In genomic region chr15:80404057-80404718, GRCh38 we compare ENCODE assay signal across 1 cellular context.
TF ChIP-seq lines count a peak whose summit lies in the region.

Gene ARNT2, plus strand, starts transcription at chr15:80404382. Its CDS starts 134 bp downstream, at chr15:80404516.

TF ChIP-seq in HEK293, 187 proteins besides CTCF, POLR2A, EP300 and RAD21 (continued from another document):
- TF ChIP-seq, protein P1, sequence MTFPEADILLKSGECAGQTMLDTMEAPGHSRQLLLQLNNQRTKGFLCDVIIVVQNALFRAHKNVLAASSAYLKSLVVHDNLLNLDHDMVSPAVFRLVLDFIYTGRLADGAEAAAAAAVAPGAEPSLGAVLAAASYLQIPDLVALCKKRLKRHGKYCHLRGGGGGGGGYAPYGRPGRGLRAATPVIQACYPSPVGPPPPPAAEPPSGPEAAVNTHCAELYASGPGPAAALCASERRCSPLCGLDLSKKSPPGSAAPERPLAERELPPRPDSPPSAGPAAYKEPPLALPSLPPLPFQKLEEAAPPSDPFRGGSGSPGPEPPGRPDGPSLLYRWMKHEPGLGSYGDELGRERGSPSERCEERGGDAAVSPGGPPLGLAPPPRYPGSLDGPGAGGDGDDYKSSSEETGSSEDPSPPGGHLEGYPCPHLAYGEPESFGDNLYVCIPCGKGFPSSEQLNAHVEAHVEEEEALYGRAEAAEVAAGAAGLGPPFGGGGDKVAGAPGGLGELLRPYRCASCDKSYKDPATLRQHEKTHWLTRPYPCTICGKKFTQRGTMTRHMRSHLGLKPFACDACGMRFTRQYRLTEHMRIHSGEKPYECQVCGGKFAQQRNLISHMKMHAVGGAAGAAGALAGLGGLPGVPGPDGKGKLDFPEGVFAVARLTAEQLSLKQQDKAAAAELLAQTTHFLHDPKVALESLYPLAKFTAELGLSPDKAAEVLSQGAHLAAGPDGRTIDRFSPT (tag by site-specific recombination; IDR thresholded peaks at IDR 0.05), result no peak
- TF ChIP-seq PATZ1 (tag by site-specific recombination; IDR thresholded peaks at IDR 0.05) (peak; percentile 6; the same call in 1 of the 2 replicates), ZNF391 (tag by site-specific recombination; IDR thresholded peaks at IDR 0.05; ENCODE audit: borderline replicate concordance, low read depth) (no peak), ZNF449 (tag by site-specific recombination; IDR thresholded peaks at IDR 0.05) (0 out of 2 replicates have a peak, but pooled peaks have one; percentile 11), ZBTB8A (tag by site-specific recombination; IDR thresholded peaks at IDR 0.05) (peak; percentile 7; the same call in 1 of the 2 replicates), ZNF707 (tag by site-specific recombination; IDR thresholded peaks at IDR 0.05) (no peak), ZNF558 (tag by site-specific recombination; IDR thresholded peaks at IDR 0.05) (no peak), ZNF530 (tag by site-specific recombination; IDR thresholded peaks at IDR 0.05; ENCODE audit: low read depth) (no peak), ZSCAN18 (tag by site-specific recombination; IDR thresholded peaks at IDR 0.05) (no peak), ZNF624 (tag by site-specific recombination; IDR thresholded peaks at IDR 0.05) (no peak), ZNF146 (tag by site-specific recombination; IDR thresholded peaks at IDR 0.05) (no peak), KLF7 (tag by site-specific recombination; IDR thresholded peaks at IDR 0.05; ENCODE audit: borderline replicate concordance) (no peak), ZNF274 (IDR thresholded peaks at IDR 0.05; ENCODE audit: low read length) (no peak), ZNF274 (tag by site-specific recombination; IDR thresholded peaks at IDR 0.05; ENCODE audit: borderline replicate concordance) (no peak), ZNF404 (tag by site-specific recombination; IDR thresholded peaks at IDR 0.05) (no peak), ZNF664 (tag by site-specific recombination; IDR thresholded peaks at IDR 0.05) (no peak), ZNF433 (tag by site-specific recombination; IDR thresholded peaks at IDR 0.05; ENCODE audit: low read depth) (no peak), ZNF660 (tag by site-specific recombination; IDR thresholded peaks at IDR 0.05) (0 out of 2 replicates have a peak, but pooled peaks have one; percentile 20), SP7 (tag by site-specific recombination; IDR thresholded peaks at IDR 0.05) (no peak), ZNF792 (tag by site-specific recombination; IDR thresholded peaks at IDR 0.05) (no peak), GLIS1 (tag by site-specific recombination; IDR thresholded peaks at IDR 0.05) (peak; percentile 50), ZNF23 (tag by site-specific recombination; IDR thresholded peaks at IDR 0.05; ENCODE audit: borderline replicate concordance) (no peak), PRDM1 (tag by site-specific recombination; IDR thresholded peaks at IDR 0.05) (no peak), ZNF350 (tag by site-specific recombination; IDR thresholded peaks at IDR 0.05) (no peak), RBAK (tag by site-specific recombination; IDR thresholded peaks at IDR 0.05) (no peak), ZNF629 (tag by site-specific recombination; IDR thresholded peaks at IDR 0.05) (no peak), ZNF654 (tag by site-specific recombination; IDR thresholded peaks at IDR 0.05; ENCODE audit: low read depth) (no peak), ZNF658 (tag by site-specific recombination; IDR thresholded peaks at IDR 0.05) (no peak), GFI1B (tag by site-specific recombination; IDR thresholded peaks at IDR 0.05) (no peak), ZNF561 (tag by site-specific recombination; IDR thresholded peaks at IDR 0.05; ENCODE audit: borderline replicate concordance) (peak; percentile 68; the same call in 1 of the 2 replicates), ZNF132 (tag by site-specific recombination; IDR thresholded peaks at IDR 0.05; ENCODE audit: borderline replicate concordance) (no peak), ZNF248 (tag by site-specific recombination; IDR thresholded peaks at IDR 0.05) (no peak), ZNF639 (tag by site-specific recombination; IDR thresholded peaks at IDR 0.05) (no peak), REST (tag by site-specific recombination; IDR thresholded peaks at IDR 0.05) (no peak)
- TF ChIP-seq, protein P2, sequence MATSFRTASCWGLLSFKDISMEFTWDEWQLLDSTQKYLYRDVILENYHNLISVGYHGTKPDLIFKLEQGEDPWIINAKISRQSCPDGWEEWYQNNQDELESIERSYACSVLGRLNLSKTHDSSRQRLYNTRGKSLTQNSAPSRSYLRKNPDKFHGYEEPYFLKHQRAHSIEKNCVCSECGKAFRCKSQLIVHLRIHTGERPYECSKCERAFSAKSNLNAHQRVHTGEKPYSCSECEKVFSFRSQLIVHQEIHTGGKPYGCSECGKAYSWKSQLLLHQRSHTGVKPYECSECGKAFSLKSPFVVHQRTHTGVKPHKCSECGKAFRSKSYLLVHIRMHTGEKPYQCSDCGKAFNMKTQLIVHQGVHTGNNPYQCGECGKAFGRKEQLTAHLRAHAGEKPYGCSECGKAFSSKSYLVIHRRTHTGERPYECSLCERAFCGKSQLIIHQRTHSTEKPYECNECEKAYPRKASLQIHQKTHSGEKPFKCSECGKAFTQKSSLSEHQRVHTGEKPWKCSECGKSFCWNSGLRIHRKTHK (tag by site-specific recombination; IDR thresholded peaks at IDR 0.05), result no peak
- TF ChIP-seq, protein P3, sequence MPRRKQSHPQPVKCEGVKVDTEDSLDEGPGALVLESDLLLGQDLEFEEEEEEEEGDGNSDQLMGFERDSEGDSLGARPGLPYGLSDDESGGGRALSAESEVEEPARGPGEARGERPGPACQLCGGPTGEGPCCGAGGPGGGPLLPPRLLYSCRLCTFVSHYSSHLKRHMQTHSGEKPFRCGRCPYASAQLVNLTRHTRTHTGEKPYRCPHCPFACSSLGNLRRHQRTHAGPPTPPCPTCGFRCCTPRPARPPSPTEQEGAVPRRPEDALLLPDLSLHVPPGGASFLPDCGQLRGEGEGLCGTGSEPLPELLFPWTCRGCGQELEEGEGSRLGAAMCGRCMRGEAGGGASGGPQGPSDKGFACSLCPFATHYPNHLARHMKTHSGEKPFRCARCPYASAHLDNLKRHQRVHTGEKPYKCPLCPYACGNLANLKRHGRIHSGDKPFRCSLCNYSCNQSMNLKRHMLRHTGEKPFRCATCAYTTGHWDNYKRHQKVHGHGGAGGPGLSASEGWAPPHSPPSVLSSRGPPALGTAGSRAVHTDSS (tag by site-specific recombination; IDR thresholded peaks at IDR 0.05), result peak; percentile 43; the same call in 1 of the 2 replicates
- TF ChIP-seq, protein P4, sequence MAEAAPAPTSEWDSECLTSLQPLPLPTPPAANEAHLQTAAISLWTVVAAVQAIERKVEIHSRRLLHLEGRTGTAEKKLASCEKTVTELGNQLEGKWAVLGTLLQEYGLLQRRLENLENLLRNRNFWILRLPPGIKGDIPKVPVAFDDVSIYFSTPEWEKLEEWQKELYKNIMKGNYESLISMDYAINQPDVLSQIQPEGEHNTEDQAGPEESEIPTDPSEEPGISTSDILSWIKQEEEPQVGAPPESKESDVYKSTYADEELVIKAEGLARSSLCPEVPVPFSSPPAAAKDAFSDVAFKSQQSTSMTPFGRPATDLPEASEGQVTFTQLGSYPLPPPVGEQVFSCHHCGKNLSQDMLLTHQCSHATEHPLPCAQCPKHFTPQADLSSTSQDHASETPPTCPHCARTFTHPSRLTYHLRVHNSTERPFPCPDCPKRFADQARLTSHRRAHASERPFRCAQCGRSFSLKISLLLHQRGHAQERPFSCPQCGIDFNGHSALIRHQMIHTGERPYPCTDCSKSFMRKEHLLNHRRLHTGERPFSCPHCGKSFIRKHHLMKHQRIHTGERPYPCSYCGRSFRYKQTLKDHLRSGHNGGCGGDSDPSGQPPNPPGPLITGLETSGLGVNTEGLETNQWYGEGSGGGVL (tag by site-specific recombination; IDR thresholded peaks at IDR 0.05), result peak; percentile 55; the same call in 1 of the 2 replicates
- TF ChIP-seq, protein P5, sequence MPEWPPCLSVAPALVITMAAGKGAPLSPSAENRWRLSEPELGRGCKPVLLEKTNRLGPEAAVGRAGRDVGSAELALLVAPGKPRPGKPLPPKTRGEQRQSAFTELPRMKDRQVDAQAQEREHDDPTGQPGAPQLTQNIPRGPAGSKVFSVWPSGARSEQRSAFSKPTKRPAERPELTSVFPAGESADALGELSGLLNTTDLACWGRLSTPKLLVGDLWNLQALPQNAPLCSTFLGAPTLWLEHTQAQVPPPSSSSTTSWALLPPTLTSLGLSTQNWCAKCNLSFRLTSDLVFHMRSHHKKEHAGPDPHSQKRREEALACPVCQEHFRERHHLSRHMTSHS (tag by site-specific recombination; IDR thresholded peaks at IDR 0.05), result no peak
- TF ChIP-seq, protein P6, sequence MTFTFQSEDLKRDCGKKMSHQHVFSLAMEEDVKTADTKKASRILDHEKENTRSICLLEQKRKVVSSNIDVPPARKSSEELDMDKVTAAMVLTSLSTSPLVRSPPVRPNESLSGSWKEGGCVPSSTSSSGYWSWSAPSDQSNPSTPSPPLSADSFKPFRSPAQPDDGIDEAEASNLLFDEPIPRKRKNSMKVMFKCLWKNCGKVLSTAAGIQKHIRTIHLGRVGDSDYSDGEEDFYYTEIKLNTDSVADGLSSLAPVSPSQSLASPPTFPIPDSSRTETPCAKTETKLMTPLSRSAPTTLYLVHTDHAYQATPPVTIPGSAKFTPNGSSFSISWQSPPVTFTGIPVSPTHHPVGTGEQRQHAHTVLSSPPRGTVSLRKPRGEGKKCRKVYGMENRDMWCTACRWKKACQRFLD (tag by site-specific recombination; IDR thresholded peaks at IDR 0.05), result no peak
